41 cellular contexts compared by ENCODE assay signal in genomic region chr9:137403281-137403680, GRCh38. TPM values are rescaled to one million over a fixed set of nuclear protein-coding genes. Genes with fewer than 3 reads are reported as not detected.
"Had no signal": no experiment of that assay in that cellular context is flagged by ENCODE, and none has a peak within 500 bp of the region (broad histone marks: within the 10 kb centered on the region; RNA-seq: fewer than 3 reads in every experiment).

No MANE protein-coding gene starts in this region.

- DNase-seq: activated effector memory CD4-positive, alpha-beta T cell treated with anti-CD3 and anti-CD28 coated beads, Interleukin-2, amount 50 U/mL, for 16 hours; activated effector memory CD4-positive, alpha-beta T cell treated with Interleukin-2 at 50 U/mL for 16 hours; activated gamma-delta T cell; activated gamma-delta T cell treated with Interleukin-2 at 50 U/mL for 16 hours; activated naive CD4-positive, alpha-beta T cell; activated naive CD4-positive, alpha-beta T cell treated with anti-CD3 and anti-CD28 coated beads for 36 hours; activated naive CD4-positive, alpha-beta T cell treated with anti-CD3 and anti-CD28 coated beads, Interleukin-2, amount 10 ng/mL, durations not matched to agents 7 days and 5 days; activated naive CD4-positive, alpha-beta T cell treated with anti-CD3 and anti-CD28 coated beads, Interleukin-2, amount 50 U/mL, for 16 hours; activated naive CD4-positive, alpha-beta T cell treated with Interleukin-2 at 50 U/mL for 16 hours; activated naive CD8-positive, alpha-beta T cell treated with anti-CD3 and anti-CD28 coated beads for 36 hours; activated naive CD8-positive, alpha-beta T cell treated with anti-CD3 and anti-CD28 coated beads, Interleukin-2, amount 10 ng/mL, durations not matched to agents 7 days and 5 days; activated naive CD8-positive, alpha-beta T cell treated with anti-CD3 and anti-CD28 coated beads, Interleukin-2, amount 50 U/mL, for 24 hours; activated T-cell treated with anti-CD3 and anti-CD28 coated beads for 4 hours; activated T-cell treated with anti-CD3 and anti-CD28 coated beads, Interleukin-2, amount 50 U/mL, for 1 hour; activated T-cell treated with anti-CD3 and anti-CD28 coated beads, Interleukin-2, amount 50 U/mL, for 24 hours; activated T-cell treated with anti-CD3 and anti-CD28 coated beads, Interleukin-2, amount 50 U/mL, for 4 hours; activated T-cell treated with anti-CD3 and anti-CD28 coated beads, Interleukin-2, amount 50 U/mL, for 48 hours; activated T-cell treated with anti-CD3 and anti-CD28 coated beads, Interleukin-2, amount 50 U/mL, for 72 hours; adrenal gland; amniotic stem cell; amygdala; anterior cingulate cortex; aorta; body of pancreas; brain microvascular endothelial cell; caudate nucleus; central memory CD4-positive, alpha-beta T cell; cerebellar nuclear complex had no signal

- H3K36me3 ChIP-seq: adrenal gland, brain microvascular endothelial cell, breast epithelium, cardiac muscle cell had no signal

- H3K4me3 Mint-ChIP-seq: activated naive CD4-positive, alpha-beta T cell treated with anti-CD3 and anti-CD28 coated beads for 36 hours; activated naive CD4-positive, alpha-beta T cell treated with anti-CD3 and anti-CD28 coated beads, Interleukin-2, amount 10 ng/mL, durations not matched to agents 7 days and 5 days; activated naive CD4-positive, alpha-beta T cell treated with anti-CD3 and anti-CD28 coated beads, Interleukin-2, amount 50 U/mL, for 24 hours; activated naive CD8-positive, alpha-beta T cell; activated naive CD8-positive, alpha-beta T cell treated with anti-CD3 and anti-CD28 coated beads for 36 hours; activated naive CD8-positive, alpha-beta T cell treated with anti-CD3 and anti-CD28 coated beads, Interleukin-2, amount 10 ng/mL, durations not matched to agents 7 days and 5 days; activated naive CD8-positive, alpha-beta T cell treated with anti-CD3 and anti-CD28 coated beads, Interleukin-2, amount 50 U/mL, for 24 hours; activated T-cell treated with anti-CD3 and anti-CD28 coated beads, Interleukin-2, amount 50 U/mL, for 24 hours; activated T-cell treated with anti-CD3 and anti-CD28 coated beads, Interleukin-2, amount 50 U/mL, for 4 hours; activated T-cell treated with anti-CD3 and anti-CD28 coated beads, Interleukin-2, amount 50 U/mL, for 72 hours; activated T-helper 1 cell treated with anti-CD3 and anti-CD28 coated beads, Interleukin-12 subunit alpha, Interleukin-12 subunit beta, Interleukin-2, Interleukin-4 antibody, amounts not matched to agents 30 ng/mL and 10 ng/mL and 1 ng/mL, durations not matched to agents 14 hours and 24 hours and 36 hours; activated T-helper 17 cell treated with anti-CD3 and anti-CD28 coated beads, Interleukin-2, amount 50 U/mL, for 72 hours; brain; central memory CD8-positive, alpha-beta T cell had no signal

- H3K27ac ChIP-seq: adrenal gland, ascending aorta, body of pancreas, brain microvascular endothelial cell, breast epithelium, cardiac muscle cell had no signal

- H3K27ac Mint-ChIP-seq: activated naive CD4-positive, alpha-beta T cell treated with anti-CD3 and anti-CD28 coated beads for 36 hours; activated naive CD4-positive, alpha-beta T cell treated with anti-CD3 and anti-CD28 coated beads, Interleukin-2, amount 10 ng/mL, durations not matched to agents 7 days and 5 days; activated naive CD4-positive, alpha-beta T cell treated with anti-CD3 and anti-CD28 coated beads, Interleukin-2, amount 50 U/mL, for 24 hours; activated naive CD4-positive, alpha-beta T cell treated with anti-CD3 and anti-CD28 coated beads, Interleukin-2, amount 50 U/mL, for 72 hours; activated naive CD8-positive, alpha-beta T cell; activated naive CD8-positive, alpha-beta T cell treated with anti-CD3 and anti-CD28 coated beads for 36 hours; activated naive CD8-positive, alpha-beta T cell treated with anti-CD3 and anti-CD28 coated beads, Interleukin-2, amount 10 ng/mL, durations not matched to agents 7 days and 5 days; activated naive CD8-positive, alpha-beta T cell treated with anti-CD3 and anti-CD28 coated beads, Interleukin-2, amount 50 U/mL, for 24 hours; activated T-cell treated with anti-CD3 and anti-CD28 coated beads, Interleukin-2, amount 50 U/mL, for 24 hours; activated T-cell treated with anti-CD3 and anti-CD28 coated beads, Interleukin-2, amount 50 U/mL, for 72 hours; activated T-helper 1 cell treated with anti-CD3 and anti-CD28 coated beads, Interleukin-12 subunit alpha, Interleukin-12 subunit beta, Interleukin-2, Interleukin-4 antibody, amounts not matched to agents 30 ng/mL and 10 ng/mL and 1 ng/mL, durations not matched to agents 14 hours and 24 hours and 36 hours; activated T-helper 17 cell treated with anti-CD3 and anti-CD28 coated beads, Interleukin-2, amount 50 U/mL, for 72 hours; activated T-helper 2 cell treated with anti-CD3 and anti-CD28 coated beads, Interferon-gamma antibody, Interleukin-2, Interleukin-4, amounts not matched to agents 10 μg/mL and 5 μg/mL and 100 μg/mL, durations not matched to agents 14 hours and 24 hours and 36 hours; brain had no signal

- H3K4me3 ChIP-seq: adrenal gland, ascending aorta, body of pancreas, breast epithelium, cardiac muscle cell had no signal

- H3K27me3 Mint-ChIP-seq: activated naive CD4-positive, alpha-beta T cell treated with anti-CD3 and anti-CD28 coated beads, Interleukin-2, amount 50 U/mL, for 24 hours; activated naive CD8-positive, alpha-beta T cell; activated T-cell treated with anti-CD3 and anti-CD28 coated beads, Interleukin-2, amount 50 U/mL, for 24 hours; activated T-helper 17 cell treated with anti-CD3 and anti-CD28 coated beads, Interleukin-2, amount 50 U/mL, for 72 hours; brain had no signal

- ATAC-seq: activated naive CD4-positive, alpha-beta T cell treated with anti-CD3 and anti-CD28 coated beads, Interleukin-2, amount 50 U/mL, for 72 hours; activated naive CD8-positive, alpha-beta T cell treated with anti-CD3 and anti-CD28 coated beads, Interleukin-2, amount 50 U/mL, for 24 hours; activated T-cell treated with anti-CD3 and anti-CD28 coated beads, Interleukin-2, amount 50 U/mL, for 4 hours; activated T-cell treated with anti-CD3 and anti-CD28 coated beads, Interleukin-2, amount 50 U/mL, for 72 hours; activated T-helper 17 cell treated with anti-CD3 and anti-CD28 coated beads, Interleukin-2, amount 50 U/mL, for 72 hours; body of pancreas had no signal

- H3K9me3 Mint-ChIP-seq: activated naive CD4-positive, alpha-beta T cell treated with anti-CD3 and anti-CD28 coated beads for 36 hours; activated naive CD4-positive, alpha-beta T cell treated with anti-CD3 and anti-CD28 coated beads, Interleukin-2, amount 50 U/mL, for 24 hours; activated naive CD8-positive, alpha-beta T cell treated with anti-CD3 and anti-CD28 coated beads for 36 hours; activated naive CD8-positive, alpha-beta T cell treated with anti-CD3 and anti-CD28 coated beads, Interleukin-2, amount 10 ng/mL, durations not matched to agents 7 days and 5 days; activated naive CD8-positive, alpha-beta T cell treated with anti-CD3 and anti-CD28 coated beads, Interleukin-2, amount 50 U/mL, for 24 hours; activated T-cell treated with anti-CD3 and anti-CD28 coated beads, Interleukin-2, amount 50 U/mL, for 24 hours; activated T-cell treated with anti-CD3 and anti-CD28 coated beads, Interleukin-2, amount 50 U/mL, for 4 hours; activated T-cell treated with anti-CD3 and anti-CD28 coated beads, Interleukin-2, amount 50 U/mL, for 72 hours; activated T-helper 1 cell treated with anti-CD3 and anti-CD28 coated beads, Interleukin-12 subunit alpha, Interleukin-12 subunit beta, Interleukin-2, Interleukin-4 antibody, amounts not matched to agents 30 ng/mL and 10 ng/mL and 1 ng/mL, durations not matched to agents 14 hours and 24 hours and 36 hours; activated T-helper 17 cell treated with anti-CD3 and anti-CD28 coated beads, Interleukin-2, amount 50 U/mL, for 72 hours; activated T-helper 2 cell treated with anti-CD3 and anti-CD28 coated beads, Interferon-gamma antibody, Interleukin-2, Interleukin-4, amounts not matched to agents 10 μg/mL and 5 μg/mL and 100 μg/mL, durations not matched to agents 14 hours and 24 hours and 36 hours; central memory CD8-positive, alpha-beta T cell had no signal

- H3K27me3 ChIP-seq: adrenal gland, ascending aorta, body of pancreas, brain microvascular endothelial cell, breast epithelium, cardiac muscle cell had no signal

- H3K9me3 ChIP-seq: adrenal gland, ascending aorta, body of pancreas, breast epithelium had no signal

RNA-seq across cellular contexts. Expression of gene ENTPD8, which starts 37.9 kb away (rescaled TPM):
- total RNA-seq: activated naive CD4-positive, alpha-beta T cell treated with anti-CD3 and anti-CD28 coated beads for 36 hours; activated naive CD4-positive, alpha-beta T cell treated with anti-CD3 and anti-CD28 coated beads, Interleukin-2, amount 50 U/mL, for 72 hours; activated naive CD8-positive, alpha-beta T cell treated with anti-CD3 and anti-CD28 coated beads for 36 hours; activated naive CD8-positive, alpha-beta T cell treated with anti-CD3 and anti-CD28 coated beads, Interleukin-2, amount 10 ng/mL, durations not matched to agents 7 days and 5 days; activated T-cell treated with anti-CD3 and anti-CD28 coated beads, Interleukin-2, amount 50 U/mL, for 4 hours; activated T-cell treated with anti-CD3 and anti-CD28 coated beads, Interleukin-2, amount 50 U/mL, for 72 hours; activated T-helper 1 cell treated with anti-CD3 and anti-CD28 coated beads, Interleukin-12 subunit alpha, Interleukin-12 subunit beta, Interleukin-2, Interleukin-4 antibody, amounts not matched to agents 30 ng/mL and 10 ng/mL and 1 ng/mL, durations not matched to agents 14 hours and 24 hours and 36 hours; activated T-helper 17 cell treated with anti-CD3 and anti-CD28 coated beads, Interleukin-2, amount 50 U/mL, for 72 hours; activated T-helper 2 cell treated with anti-CD3 and anti-CD28 coated beads, Interferon-gamma antibody, Interleukin-2, Interleukin-4, amounts not matched to agents 10 μg/mL and 5 μg/mL and 100 μg/mL, durations not matched to agents 14 hours and 24 hours and 36 hours; aorta; ascending aorta; bronchial epithelial cell; cardiac septum had no signal
